1 cellular context compared by ENCODE assay signal in the genomic region with DNA sequence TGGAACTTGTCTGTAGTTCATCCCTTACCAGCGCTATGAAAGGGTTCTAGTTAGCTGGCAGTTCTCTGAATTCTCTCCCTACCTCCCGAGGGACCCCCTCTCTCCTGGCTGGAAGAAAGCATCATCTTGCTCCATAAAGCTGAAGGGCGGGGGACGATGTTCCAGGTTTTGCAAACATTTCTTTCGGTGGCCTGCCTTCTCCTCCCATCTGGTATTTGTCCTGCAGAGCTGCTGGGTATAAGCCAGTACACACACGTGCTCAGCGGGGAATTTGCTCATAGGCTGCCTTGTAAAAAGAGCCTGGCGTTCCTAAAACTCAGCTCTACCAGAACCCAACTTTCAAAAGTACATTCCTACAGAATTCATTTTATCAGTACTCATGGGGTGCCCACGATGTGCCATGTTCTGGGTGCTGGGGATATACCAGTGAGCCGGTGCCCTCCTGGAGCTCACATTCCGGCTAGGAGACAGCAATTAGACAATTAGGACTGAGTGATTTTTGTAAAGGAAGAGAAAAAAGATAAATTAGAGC.
TF ChIP-seq lines count a peak whose summit lies in the region.

No MANE protein-coding gene starts in this region.

TF ChIP-seq in HepG2, 621 proteins besides CTCF, POLR2A, EP300 and RAD21 (continues in another document):
- TF ChIP-seq, protein P1, sequence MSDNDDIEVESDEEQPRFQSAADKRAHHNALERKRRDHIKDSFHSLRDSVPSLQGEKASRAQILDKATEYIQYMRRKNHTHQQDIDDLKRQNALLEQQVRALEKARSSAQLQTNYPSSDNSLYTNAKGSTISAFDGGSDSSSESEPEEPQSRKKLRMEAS (IDR thresholded peaks at IDR 0.05): 0 out of 2 replicates have a peak, but pooled peaks have one; percentile 23
- TF ChIP-seq USF2 (IDR thresholded peaks at IDR 0.05; ENCODE audit: low read depth, low read length) (peak; percentile 44; the same call in 1 of the 2 replicates), USF2 (CRISPR knock-in tag; IDR thresholded peaks at IDR 0.05; ENCODE audit: borderline replicate concordance) (0 out of 2 replicates have a peak, but pooled peaks have one; percentile 23), GRHL1 (CRISPR knock-in tag; conservative IDR thresholded peaks at IDR 0.05) (no peak), ZNF549 (CRISPR knock-in tag; IDR thresholded peaks at IDR 0.05) (no peak), PHF20 (CRISPR knock-in tag; IDR thresholded peaks at IDR 0.05) (no peak), ZNF75D (CRISPR knock-in tag; IDR thresholded peaks at IDR 0.05; ENCODE audit: borderline replicate concordance) (no peak), NCOA1 (CRISPR knock-in tag; IDR thresholded peaks at IDR 0.05) (no peak), ZNF83 (CRISPR knock-in tag; IDR thresholded peaks at IDR 0.05; ENCODE audit: borderline replicate concordance) (no peak), MEIS1 (CRISPR knock-in tag; IDR thresholded peaks at IDR 0.05; ENCODE audit: borderline replicate concordance) (no peak), RNF2 (conservative IDR thresholded peaks at IDR 0.05; ENCODE audit: low read depth) (no peak), LRRFIP1 (CRISPR knock-in tag; conservative IDR thresholded peaks at IDR 0.05) (peak; percentile 11; the same call in 1 of the 2 replicates), ZNF331 (CRISPR knock-in tag; IDR thresholded peaks at IDR 0.05) (peak; percentile 48; the same call in 1 of the 2 replicates), ZNF224 (CRISPR knock-in tag; IDR thresholded peaks at IDR 0.05) (no peak), GZF1 (CRISPR knock-in tag; IDR thresholded peaks at IDR 0.05) (no peak), CENPBD1 (CRISPR knock-in tag; IDR thresholded peaks at IDR 0.05; ENCODE audit: borderline replicate concordance, low read depth) (no peak), DRAP1 (CRISPR knock-in tag; IDR thresholded peaks at IDR 0.05) (0 out of 2 replicates have a peak, but pooled peaks have one; percentile 40), TEAD3 (CRISPR knock-in tag; optimal IDR thresholded peaks at IDR 0.05; ENCODE audit: borderline replicate concordance) (peak; percentile 28), ZNF572 (CRISPR knock-in tag; IDR thresholded peaks at IDR 0.05) (peak; percentile 7; the same call in 1 of the 2 replicates), MBD4 (IDR thresholded peaks at IDR 0.05; ENCODE audit: borderline replicate concordance, low read length) (no peak), GMEB1 (CRISPR knock-in tag; IDR thresholded peaks at IDR 0.05; ENCODE audit: borderline replicate concordance) (no peak), NFYC (CRISPR knock-in tag; IDR thresholded peaks at IDR 0.05) (peak; percentile 59), NPAS2 (CRISPR knock-in tag; IDR thresholded peaks at IDR 0.05; ENCODE audit: borderline replicate concordance) (peak; percentile 11; the same call in 1 of the 2 replicates), ZNF749 (CRISPR knock-in tag; IDR thresholded peaks at IDR 0.05; ENCODE audit: borderline replicate concordance) (no peak), BHLHE40 (IDR thresholded peaks at IDR 0.05; ENCODE audit: low read length) (0 out of 2 replicates have a peak, but pooled peaks have one; percentile 14), ZNF296 (CRISPR knock-in tag; conservative IDR thresholded peaks at IDR 0.05) (0 out of 2 replicates have a peak, but pooled peaks have one; percentile 10), MLX (CRISPR knock-in tag; IDR thresholded peaks at IDR 0.05) (no peak), ASH2L (IDR thresholded peaks at IDR 0.05; ENCODE audit: insufficient read length, low read depth, low read length) (no peak), RFX5 (IDR thresholded peaks at IDR 0.05; ENCODE audit: low read depth, low read length) (no peak; the same call in 1 of the 2 replicates), EEA1 (CRISPR knock-in tag; IDR thresholded peaks at IDR 0.05; ENCODE audit: borderline replicate concordance) (no peak)
- TF ChIP-seq, protein P2, sequence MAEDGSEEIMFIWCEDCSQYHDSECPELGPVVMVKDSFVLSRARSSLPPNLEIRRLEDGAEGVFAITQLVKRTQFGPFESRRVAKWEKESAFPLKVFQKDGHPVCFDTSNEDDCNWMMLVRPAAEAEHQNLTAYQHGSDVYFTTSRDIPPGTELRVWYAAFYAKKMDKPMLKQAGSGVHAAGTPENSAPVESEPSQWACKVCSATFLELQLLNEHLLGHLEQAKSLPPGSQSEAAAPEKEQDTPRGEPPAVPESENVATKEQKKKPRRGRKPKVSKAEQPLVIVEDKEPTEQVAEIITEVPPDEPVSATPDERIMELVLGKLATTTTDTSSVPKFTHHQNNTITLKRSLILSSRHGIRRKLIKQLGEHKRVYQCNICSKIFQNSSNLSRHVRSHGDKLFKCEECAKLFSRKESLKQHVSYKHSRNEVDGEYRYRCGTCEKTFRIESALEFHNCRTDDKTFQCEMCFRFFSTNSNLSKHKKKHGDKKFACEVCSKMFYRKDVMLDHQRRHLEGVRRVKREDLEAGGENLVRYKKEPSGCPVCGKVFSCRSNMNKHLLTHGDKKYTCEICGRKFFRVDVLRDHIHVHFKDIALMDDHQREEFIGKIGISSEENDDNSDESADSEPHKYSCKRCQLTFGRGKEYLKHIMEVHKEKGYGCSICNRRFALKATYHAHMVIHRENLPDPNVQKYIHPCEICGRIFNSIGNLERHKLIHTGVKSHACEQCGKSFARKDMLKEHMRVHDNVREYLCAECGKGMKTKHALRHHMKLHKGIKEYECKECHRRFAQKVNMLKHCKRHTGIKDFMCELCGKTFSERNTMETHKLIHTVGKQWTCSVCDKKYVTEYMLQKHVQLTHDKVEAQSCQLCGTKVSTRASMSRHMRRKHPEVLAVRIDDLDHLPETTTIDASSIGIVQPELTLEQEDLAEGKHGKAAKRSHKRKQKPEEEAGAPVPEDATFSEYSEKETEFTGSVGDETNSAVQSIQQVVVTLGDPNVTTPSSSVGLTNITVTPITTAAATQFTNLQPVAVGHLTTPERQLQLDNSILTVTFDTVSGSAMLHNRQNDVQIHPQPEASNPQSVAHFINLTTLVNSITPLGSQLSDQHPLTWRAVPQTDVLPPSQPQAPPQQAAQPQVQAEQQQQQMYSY (CRISPR knock-in tag; IDR thresholded peaks at IDR 0.05): 0 out of 2 replicates have a peak, but pooled peaks have one; percentile 14
- TF ChIP-seq, protein P3, sequence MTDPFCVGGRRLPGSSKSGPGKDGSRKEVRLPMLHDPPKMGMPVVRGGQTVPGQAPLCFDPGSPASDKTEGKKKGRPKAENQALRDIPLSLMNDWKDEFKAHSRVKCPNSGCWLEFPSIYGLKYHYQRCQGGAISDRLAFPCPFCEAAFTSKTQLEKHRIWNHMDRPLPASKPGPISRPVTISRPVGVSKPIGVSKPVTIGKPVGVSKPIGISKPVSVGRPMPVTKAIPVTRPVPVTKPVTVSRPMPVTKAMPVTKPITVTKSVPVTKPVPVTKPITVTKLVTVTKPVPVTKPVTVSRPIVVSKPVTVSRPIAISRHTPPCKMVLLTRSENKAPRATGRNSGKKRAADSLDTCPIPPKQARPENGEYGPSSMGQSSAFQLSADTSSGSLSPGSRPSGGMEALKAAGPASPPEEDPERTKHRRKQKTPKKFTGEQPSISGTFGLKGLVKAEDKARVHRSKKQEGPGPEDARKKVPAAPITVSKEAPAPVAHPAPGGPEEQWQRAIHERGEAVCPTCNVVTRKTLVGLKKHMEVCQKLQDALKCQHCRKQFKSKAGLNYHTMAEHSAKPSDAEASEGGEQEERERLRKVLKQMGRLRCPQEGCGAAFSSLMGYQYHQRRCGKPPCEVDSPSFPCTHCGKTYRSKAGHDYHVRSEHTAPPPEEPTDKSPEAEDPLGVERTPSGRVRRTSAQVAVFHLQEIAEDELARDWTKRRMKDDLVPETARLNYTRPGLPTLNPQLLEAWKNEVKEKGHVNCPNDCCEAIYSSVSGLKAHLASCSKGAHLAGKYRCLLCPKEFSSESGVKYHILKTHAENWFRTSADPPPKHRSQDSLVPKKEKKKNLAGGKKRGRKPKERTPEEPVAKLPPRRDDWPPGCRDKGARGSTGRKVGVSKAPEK (CRISPR knock-in tag; IDR thresholded peaks at IDR 0.05; ENCODE audit: borderline replicate concordance): no peak
- TF ChIP-seq, protein P4, sequence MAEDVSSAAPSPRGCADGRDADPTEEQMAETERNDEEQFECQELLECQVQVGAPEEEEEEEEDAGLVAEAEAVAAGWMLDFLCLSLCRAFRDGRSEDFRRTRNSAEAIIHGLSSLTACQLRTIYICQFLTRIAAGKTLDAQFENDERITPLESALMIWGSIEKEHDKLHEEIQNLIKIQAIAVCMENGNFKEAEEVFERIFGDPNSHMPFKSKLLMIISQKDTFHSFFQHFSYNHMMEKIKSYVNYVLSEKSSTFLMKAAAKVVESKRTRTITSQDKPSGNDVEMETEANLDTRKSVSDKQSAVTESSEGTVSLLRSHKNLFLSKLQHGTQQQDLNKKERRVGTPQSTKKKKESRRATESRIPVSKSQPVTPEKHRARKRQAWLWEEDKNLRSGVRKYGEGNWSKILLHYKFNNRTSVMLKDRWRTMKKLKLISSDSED (CRISPR knock-in tag; IDR thresholded peaks at IDR 0.05): no peak
- TF ChIP-seq, protein P5, sequence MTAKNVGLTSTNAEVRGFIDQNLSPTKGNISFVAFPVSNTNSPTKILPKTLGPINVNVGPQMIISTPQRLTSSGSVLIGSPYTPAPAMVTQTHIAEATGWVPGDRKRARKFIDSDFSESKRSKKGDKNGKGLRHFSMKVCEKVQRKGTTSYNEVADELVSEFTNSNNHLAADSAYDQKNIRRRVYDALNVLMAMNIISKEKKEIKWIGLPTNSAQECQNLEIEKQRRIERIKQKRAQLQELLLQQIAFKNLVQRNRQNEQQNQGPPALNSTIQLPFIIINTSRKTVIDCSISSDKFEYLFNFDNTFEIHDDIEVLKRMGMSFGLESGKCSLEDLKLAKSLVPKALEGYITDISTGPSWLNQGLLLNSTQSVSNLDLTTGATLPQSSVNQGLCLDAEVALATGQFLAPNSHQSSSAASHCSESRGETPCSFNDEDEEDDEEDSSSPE (CRISPR knock-in tag; IDR thresholded peaks at IDR 0.05): no peak
